Comparison of ENCODE assay signal across 34 cellular contexts in genomic region chrX:119156241-119156640, GRCh38. TPM values are rescaled to one million over a fixed set of nuclear protein-coding genes. Genes with fewer than 3 reads are reported as not detected.
"Had no signal": no experiment of that assay in that cellular context is flagged by ENCODE, and none has a peak within 500 bp of the region (broad histone marks: within the 10 kb centered on the region; RNA-seq: fewer than 3 reads in every experiment).

No MANE protein-coding gene starts in this region.

- H3K27ac ChIP-seq: coronary artery, esophagus squamous epithelium, foreskin keratinocyte, gastroesophageal sphincter, heart left ventricle, hepatocyte, left lung, neutrophil, psoas muscle, right lobe of liver, stomach, testis, tibial artery had no signal

- ATAC-seq: gastroesophageal sphincter; left lung; naive thymus-derived CD4-positive, alpha-beta T cell; psoas muscle had no signal

- H2AFZ ChIP-seq: hepatocyte had no signal

- H3K27me3 Mint-ChIP-seq: type B pancreatic cell had no signal

- H3K36me3 Mint-ChIP-seq: naive thymus-derived CD4-positive, alpha-beta T cell; type B pancreatic cell had no signal

- DNase-seq: dermis blood vessel endothelial cell; effector memory CD4-positive, alpha-beta T cell; erythroblast; esophagus squamous epithelium; foreskin keratinocyte; heart left ventricle; kidney; left cardiac atrium; left lung; mammary epithelial cell; mesendoderm; midbrain; naive thymus-derived CD4-positive, alpha-beta T cell; nephron progenitor cell; posterior cingulate gyrus; psoas muscle; retina; right lobe of liver; stimulated activated CD4-positive, alpha-beta T cell treated with anti-CD3 and anti-CD28 coated beads, Interleukin-12 subunit alpha, Interleukin-12 subunit beta, amount 100 ng/mL, for 4 hours; stimulated activated CD4-positive, alpha-beta T cell treated with anti-CD3 and anti-CD28 coated beads, Interleukin-1b, Interleukin-23, amount 100 ng/mL, for 48 hours; stimulated activated CD4-positive, alpha-beta T cell treated with anti-CD3 and anti-CD28 coated beads, Interleukin-4, amount 100 ng/mL, for 1 hour; stimulated activated CD8-positive, alpha-beta memory T cell treated with anti-CD3 and anti-CD28 coated beads, Interleukin-4, amount 100 ng/mL, for 48 hours; stimulated activated naive CD4-positive, alpha-beta T cell treated with Interleukin-2 at 50 U/mL for 16 hours; stomach; substantia nigra; testis; tibial artery had no signal

- H3K79me2 ChIP-seq: hepatocyte had no signal

- H3K4me3 ChIP-seq: coronary artery, esophagus squamous epithelium, gastroesophageal sphincter, heart left ventricle, hepatocyte, left lung, psoas muscle, right lobe of liver, smooth muscle cell, stomach, testis, tibial artery had no signal

- H3K27ac Mint-ChIP-seq: naive thymus-derived CD4-positive, alpha-beta T cell; nephron progenitor cell; type B pancreatic cell had no signal

- H3K4me1 Mint-ChIP-seq: naive thymus-derived CD4-positive, alpha-beta T cell had no signal

- H3K9me3 Mint-ChIP-seq: naive thymus-derived CD4-positive, alpha-beta T cell; type B pancreatic cell had no signal

- H3K4me1 ChIP-seq: esophagus squamous epithelium, foreskin keratinocyte, gastroesophageal sphincter, heart left ventricle, left lung, psoas muscle, right lobe of liver, stomach, testis, tibial artery had no signal

- H3K9me3 ChIP-seq: esophagus squamous epithelium, gastroesophageal sphincter, heart left ventricle, left lung, neutrophil, psoas muscle, right lobe of liver, stomach, testis, tibial artery had no signal

- H3K27me3 ChIP-seq: esophagus squamous epithelium, foreskin keratinocyte, gastroesophageal sphincter, hepatocyte, left lung, testis, tibial artery had no signal

- H3K4me3 Mint-ChIP-seq: naive thymus-derived CD4-positive, alpha-beta T cell; nephron progenitor cell; type B pancreatic cell had no signal

- H3K36me3 ChIP-seq: esophagus squamous epithelium, gastroesophageal sphincter, heart left ventricle, left lung, neutrophil, right lobe of liver, stomach, tibial artery had no signal

- H3K4me2 ChIP-seq: hepatocyte, smooth muscle cell had no signal

RNA-seq across cellular contexts. Expression of gene KIAA1210, which starts 28.6 kb away (rescaled TPM):
- total RNA-seq: dermis blood vessel endothelial cell; esophagus squamous epithelium; foreskin keratinocyte; mucosa of gallbladder; naive thymus-derived CD4-positive, alpha-beta T cell; psoas muscle; smooth muscle cell had no signal
- polyA plus RNA-seq: foreskin keratinocyte; hepatocyte; mammary epithelial cell; naive thymus-derived CD4-positive, alpha-beta T cell; psoas muscle; smooth muscle cell; stomach had no signal
